1 cellular context compared by ENCODE assay signal in the genomic region with DNA sequence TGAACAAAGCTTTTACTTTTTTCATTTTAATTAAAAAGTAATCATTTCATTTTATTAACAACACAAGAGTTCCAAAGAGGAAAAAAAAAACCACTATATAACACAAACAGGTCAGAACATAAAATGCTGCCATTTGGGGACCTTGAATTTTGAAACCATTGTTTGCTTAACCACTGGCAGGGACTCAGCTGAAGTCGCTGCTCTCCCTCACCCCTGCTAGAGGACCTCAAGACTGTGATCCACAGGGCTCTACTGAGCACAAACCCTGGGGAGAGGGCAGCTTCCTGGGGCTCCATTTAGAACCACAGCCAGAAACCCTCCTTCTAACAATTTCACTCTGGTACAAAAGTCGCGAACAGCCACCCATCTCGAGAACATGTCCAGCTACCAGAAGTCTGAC.
A peak's percentile ranks its signal among the peaks of the same experiment; 100 is the strongest.
TF ChIP-seq lines count a peak whose summit lies in the region.

No MANE protein-coding gene starts in this region.

TF ChIP-seq in HepG2, 621 proteins besides CTCF, POLR2A, EP300 and RAD21:
- TF ChIP-seq, protein P1, sequence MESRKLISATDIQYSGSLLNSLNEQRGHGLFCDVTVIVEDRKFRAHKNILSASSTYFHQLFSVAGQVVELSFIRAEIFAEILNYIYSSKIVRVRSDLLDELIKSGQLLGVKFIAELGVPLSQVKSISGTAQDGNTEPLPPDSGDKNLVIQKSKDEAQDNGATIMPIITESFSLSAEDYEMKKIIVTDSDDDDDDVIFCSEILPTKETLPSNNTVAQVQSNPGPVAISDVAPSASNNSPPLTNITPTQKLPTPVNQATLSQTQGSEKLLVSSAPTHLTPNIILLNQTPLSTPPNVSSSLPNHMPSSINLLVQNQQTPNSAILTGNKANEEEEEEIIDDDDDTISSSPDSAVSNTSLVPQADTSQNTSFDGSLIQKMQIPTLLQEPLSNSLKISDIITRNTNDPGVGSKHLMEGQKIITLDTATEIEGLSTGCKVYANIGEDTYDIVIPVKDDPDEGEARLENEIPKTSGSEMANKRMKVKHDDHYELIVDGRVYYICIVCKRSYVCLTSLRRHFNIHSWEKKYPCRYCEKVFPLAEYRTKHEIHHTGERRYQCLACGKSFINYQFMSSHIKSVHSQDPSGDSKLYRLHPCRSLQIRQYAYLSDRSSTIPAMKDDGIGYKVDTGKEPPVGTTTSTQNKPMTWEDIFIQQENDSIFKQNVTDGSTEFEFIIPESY (CRISPR knock-in tag; IDR thresholded peaks at IDR 0.05): peak; percentile 64
- TF ChIP-seq ZNF263 (CRISPR knock-in tag; IDR thresholded peaks at IDR 0.05): peak; percentile 97
- TF ChIP-seq, protein P2, sequence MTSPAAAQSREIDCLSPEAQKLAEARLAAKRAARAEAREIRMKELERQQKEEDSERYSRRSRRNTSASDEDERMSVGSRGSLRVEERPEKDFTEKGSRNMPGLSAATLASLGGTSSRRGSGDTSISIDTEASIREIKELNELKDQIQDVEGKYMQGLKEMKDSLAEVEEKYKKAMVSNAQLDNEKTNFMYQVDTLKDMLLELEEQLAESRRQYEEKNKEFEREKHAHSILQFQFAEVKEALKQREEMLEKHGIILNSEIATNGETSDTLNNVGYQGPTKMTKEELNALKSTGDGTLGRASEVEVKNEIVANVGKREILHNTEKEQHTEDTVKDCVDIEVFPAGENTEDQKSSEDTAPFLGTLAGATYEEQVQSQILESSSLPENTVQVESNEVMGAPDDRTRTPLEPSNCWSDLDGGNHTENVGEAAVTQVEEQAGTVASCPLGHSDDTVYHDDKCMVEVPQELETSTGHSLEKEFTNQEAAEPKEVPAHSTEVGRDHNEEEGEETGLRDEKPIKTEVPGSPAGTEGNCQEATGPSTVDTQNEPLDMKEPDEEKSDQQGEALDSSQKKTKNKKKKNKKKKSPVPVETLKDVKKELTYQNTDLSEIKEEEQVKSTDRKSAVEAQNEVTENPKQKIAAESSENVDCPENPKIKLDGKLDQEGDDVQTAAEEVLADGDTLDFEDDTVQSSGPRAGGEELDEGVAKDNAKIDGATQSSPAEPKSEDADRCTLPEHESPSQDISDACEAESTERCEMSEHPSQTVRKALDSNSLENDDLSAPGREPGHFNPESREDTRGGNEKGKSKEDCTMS (CRISPR knock-in tag; conservative IDR thresholded peaks at IDR 0.05): no peak
- peak; percentile 96 for TF ChIP-seq ZSCAN25 (CRISPR knock-in tag; IDR thresholded peaks at IDR 0.05)
- no peak for TF ChIP-seq ZNF749 (CRISPR knock-in tag; IDR thresholded peaks at IDR 0.05; ENCODE audit: borderline replicate concordance)
- TF ChIP-seq, protein P3, sequence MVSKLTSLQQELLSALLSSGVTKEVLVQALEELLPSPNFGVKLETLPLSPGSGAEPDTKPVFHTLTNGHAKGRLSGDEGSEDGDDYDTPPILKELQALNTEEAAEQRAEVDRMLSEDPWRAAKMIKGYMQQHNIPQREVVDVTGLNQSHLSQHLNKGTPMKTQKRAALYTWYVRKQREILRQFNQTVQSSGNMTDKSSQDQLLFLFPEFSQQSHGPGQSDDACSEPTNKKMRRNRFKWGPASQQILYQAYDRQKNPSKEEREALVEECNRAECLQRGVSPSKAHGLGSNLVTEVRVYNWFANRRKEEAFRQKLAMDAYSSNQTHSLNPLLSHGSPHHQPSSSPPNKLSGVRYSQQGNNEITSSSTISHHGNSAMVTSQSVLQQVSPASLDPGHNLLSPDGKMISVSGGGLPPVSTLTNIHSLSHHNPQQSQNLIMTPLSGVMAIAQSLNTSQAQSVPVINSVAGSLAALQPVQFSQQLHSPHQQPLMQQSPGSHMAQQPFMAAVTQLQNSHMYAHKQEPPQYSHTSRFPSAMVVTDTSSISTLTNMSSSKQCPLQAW (CRISPR knock-in tag; IDR thresholded peaks at IDR 0.05): no peak
- TF ChIP-seq, protein P4, sequence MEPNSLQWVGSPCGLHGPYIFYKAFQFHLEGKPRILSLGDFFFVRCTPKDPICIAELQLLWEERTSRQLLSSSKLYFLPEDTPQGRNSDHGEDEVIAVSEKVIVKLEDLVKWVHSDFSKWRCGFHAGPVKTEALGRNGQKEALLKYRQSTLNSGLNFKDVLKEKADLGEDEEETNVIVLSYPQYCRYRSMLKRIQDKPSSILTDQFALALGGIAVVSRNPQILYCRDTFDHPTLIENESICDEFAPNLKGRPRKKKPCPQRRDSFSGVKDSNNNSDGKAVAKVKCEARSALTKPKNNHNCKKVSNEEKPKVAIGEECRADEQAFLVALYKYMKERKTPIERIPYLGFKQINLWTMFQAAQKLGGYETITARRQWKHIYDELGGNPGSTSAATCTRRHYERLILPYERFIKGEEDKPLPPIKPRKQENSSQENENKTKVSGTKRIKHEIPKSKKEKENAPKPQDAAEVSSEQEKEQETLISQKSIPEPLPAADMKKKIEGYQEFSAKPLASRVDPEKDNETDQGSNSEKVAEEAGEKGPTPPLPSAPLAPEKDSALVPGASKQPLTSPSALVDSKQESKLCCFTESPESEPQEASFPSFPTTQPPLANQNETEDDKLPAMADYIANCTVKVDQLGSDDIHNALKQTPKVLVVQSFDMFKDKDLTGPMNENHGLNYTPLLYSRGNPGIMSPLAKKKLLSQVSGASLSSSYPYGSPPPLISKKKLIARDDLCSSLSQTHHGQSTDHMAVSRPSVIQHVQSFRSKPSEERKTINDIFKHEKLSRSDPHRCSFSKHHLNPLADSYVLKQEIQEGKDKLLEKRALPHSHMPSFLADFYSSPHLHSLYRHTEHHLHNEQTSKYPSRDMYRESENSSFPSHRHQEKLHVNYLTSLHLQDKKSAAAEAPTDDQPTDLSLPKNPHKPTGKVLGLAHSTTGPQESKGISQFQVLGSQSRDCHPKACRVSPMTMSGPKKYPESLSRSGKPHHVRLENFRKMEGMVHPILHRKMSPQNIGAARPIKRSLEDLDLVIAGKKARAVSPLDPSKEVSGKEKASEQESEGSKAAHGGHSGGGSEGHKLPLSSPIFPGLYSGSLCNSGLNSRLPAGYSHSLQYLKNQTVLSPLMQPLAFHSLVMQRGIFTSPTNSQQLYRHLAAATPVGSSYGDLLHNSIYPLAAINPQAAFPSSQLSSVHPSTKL (CRISPR knock-in tag; IDR thresholded peaks at IDR 0.05): 0 out of 2 replicates have a peak, but pooled peaks have one; percentile 7
- no peak for TF ChIP-seq TBX2 (CRISPR knock-in tag; IDR thresholded peaks at IDR 0.05; ENCODE audit: borderline replicate concordance)
- TF ChIP-seq TSC22D2 (CRISPR knock-in tag; IDR thresholded peaks at IDR 0.05; ENCODE audit: borderline replicate concordance): no peak
- no peak for TF ChIP-seq FOXJ3 (CRISPR knock-in tag; IDR thresholded peaks at IDR 0.05; ENCODE audit: borderline replicate concordance)
- TF ChIP-seq, protein P5, sequence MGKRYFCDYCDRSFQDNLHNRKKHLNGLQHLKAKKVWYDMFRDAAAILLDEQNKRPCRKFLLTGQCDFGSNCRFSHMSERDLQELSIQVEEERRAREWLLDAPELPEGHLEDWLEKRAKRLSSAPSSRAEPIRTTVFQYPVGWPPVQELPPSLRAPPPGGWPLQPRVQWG (CRISPR knock-in tag; IDR thresholded peaks at IDR 0.05; ENCODE audit: borderline replicate concordance, low read depth): no peak
- no peak for TF ChIP-seq POGZ (CRISPR knock-in tag; IDR thresholded peaks at IDR 0.05)
- no peak for TF ChIP-seq LCORL (IDR thresholded peaks at IDR 0.05)
- 0 out of 2 replicates have a peak, but pooled peaks have one; percentile 20 for TF ChIP-seq LCORL (CRISPR knock-in tag; IDR thresholded peaks at IDR 0.05)
